1 cellular context compared by ENCODE assay signal in the genomic region with DNA sequence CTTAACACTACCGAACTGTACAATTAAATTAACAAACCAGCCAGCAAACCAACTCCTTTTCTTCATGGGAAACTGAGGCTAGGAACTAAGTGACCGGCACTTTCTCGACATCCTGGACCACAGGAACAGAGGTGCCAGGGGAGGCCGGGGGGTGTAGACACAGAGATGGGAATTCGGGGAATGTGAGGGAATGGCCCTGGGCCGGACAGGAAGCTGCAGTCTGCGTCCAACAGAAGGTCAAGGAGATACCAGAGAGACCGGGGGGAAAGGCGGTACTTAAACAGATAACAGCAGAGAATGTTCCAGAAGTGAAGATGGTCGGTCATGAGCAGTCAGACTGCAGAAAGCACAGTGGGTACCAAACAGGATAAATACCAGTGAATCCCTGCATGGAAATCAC.
TF ChIP-seq lines count a peak whose summit lies in the region.

No MANE protein-coding gene starts in this region.

TF ChIP-seq in WTC11, 78 proteins besides CTCF, POLR2A, EP300 and RAD21:
- TF ChIP-seq, protein P1, sequence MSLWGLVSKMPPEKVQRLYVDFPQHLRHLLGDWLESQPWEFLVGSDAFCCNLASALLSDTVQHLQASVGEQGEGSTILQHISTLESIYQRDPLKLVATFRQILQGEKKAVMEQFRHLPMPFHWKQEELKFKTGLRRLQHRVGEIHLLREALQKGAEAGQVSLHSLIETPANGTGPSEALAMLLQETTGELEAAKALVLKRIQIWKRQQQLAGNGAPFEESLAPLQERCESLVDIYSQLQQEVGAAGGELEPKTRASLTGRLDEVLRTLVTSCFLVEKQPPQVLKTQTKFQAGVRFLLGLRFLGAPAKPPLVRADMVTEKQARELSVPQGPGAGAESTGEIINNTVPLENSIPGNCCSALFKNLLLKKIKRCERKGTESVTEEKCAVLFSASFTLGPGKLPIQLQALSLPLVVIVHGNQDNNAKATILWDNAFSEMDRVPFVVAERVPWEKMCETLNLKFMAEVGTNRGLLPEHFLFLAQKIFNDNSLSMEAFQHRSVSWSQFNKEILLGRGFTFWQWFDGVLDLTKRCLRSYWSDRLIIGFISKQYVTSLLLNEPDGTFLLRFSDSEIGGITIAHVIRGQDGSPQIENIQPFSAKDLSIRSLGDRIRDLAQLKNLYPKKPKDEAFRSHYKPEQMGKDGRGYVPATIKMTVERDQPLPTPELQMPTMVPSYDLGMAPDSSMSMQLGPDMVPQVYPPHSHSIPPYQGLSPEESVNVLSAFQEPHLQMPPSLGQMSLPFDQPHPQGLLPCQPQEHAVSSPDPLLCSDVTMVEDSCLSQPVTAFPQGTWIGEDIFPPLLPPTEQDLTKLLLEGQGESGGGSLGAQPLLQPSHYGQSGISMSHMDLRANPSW (CRISPR knock-in tag; conservative IDR thresholded peaks at IDR 0.05; ENCODE audit: low read depth): no peak
